8 cellular contexts compared by ENCODE assay signal in genomic region chr19:3368848-3369336, GRCh38. TPM values are rescaled to one million over a fixed set of nuclear protein-coding genes. Genes with fewer than 3 reads are reported as not detected.
A peak's percentile ranks its signal among the peaks of the same experiment; 100 is the strongest.
DNase-seq lines count a peak whose midpoint lies in the region; ATAC-seq and TF ChIP-seq lines count a peak whose summit lies in the region.

No MANE protein-coding gene starts in this region.

- H3K4me3 ChIP-seq in esophagus squamous epithelium: peak overlapping the region; percentile 83 to 92 (median 86)
- peak overlapping the region; percentile 75 for H3K4me3 ChIP-seq in retinal pigment epithelial cell (ENCODE audit: low read length)

- no peak for TF ChIP-seq POLR2A in esophagus squamous epithelium (IDR thresholded peaks at IDR 0.05)

- H3K27me3 ChIP-seq in esophagus squamous epithelium: no peaks in the 10 kb centered on the region

- ATAC-seq in HG03280 (IDR thresholded peaks at IDR 0.05; ENCODE audit: unreplicated experiment): no peak
- no peak for ATAC-seq in HG02763 (IDR thresholded peaks at IDR 0.05; ENCODE audit: unreplicated experiment)

- CTCF ChIA-PET in RWPE1 (lab: Yijun Ruan, JAX): no interaction called here

- H3K36me3 ChIP-seq in esophagus squamous epithelium: no peaks in the 10 kb centered on the region

- POLR2A ChIA-PET in RWPE1 (lab: Yijun Ruan, JAX; ENCODE audit: low non-redundant PET): no interaction called here

- TF ChIP-seq CTCF in RWPE1 (conservative IDR thresholded peaks at IDR 0.05; ENCODE audit: low read depth) (no peak), esophagus squamous epithelium (IDR thresholded peaks at IDR 0.05) (no peak), retinal pigment epithelial cell (conservative IDR thresholded peaks at IDR 0.05; ENCODE audit: low read depth, low read length) (no peak)

- 20 to 27% methylated on average over 4 of the region's 4 CpGs for WGBS in esophagus squamous epithelium, 2 donors

- peaks cover 32 to 97% (median 41%) of the 10 kb centered on the region in 3 donors for H3K4me1 ChIP-seq in esophagus squamous epithelium

- intact Hi-C loops in esophagus squamous epithelium (cut with DNase I): no loop called here

- in situ Hi-C loops in ACHN (cut with HindIII; ENCODE audit: low pct_ligation_motif_present, low pct_unique_long_range_greater_than_20kb, low sequenced_read_pairs): no loop called here

- H3K27ac ChIP-seq in RWPE1: peak overlapping the region; percentile 97
- H3K27ac ChIP-seq in esophagus squamous epithelium: peak overlapping the region; percentile 98 to 99 (median 99)

- peak; percentile 49 for DNase-seq in EL
- no peak for DNase-seq in RWPE1 (ENCODE audit: low spot score)
- no peak for DNase-seq in esophagus squamous epithelium (lab: John Stamatoyannopoulos, UW)
- no peak for DNase-seq in retinal pigment epithelial cell (ENCODE audit: low read depth)
- no peak for DNase-seq in ACHN
- no peak for DNase-seq in NCI-H1436 treated with DMSO at 0.1 percent for 48 hours (lab: John Stamatoyannopoulos, UW)

- no peaks in the 10 kb centered on the region for H3K9me3 ChIP-seq in esophagus squamous epithelium

RNA-seq across cellular contexts. Expression of gene NFIC, which starts 2.5 kb away (rescaled TPM):
- total RNA-seq in esophagus squamous epithelium: 10 to 100 TPM; 40.8 to 80.9 (median 61.0) TPM
